1 cellular context compared by ENCODE assay signal in genomic region chr7:47734287-47734948, GRCh38.
TF ChIP-seq lines count a peak whose summit lies in the region.

No MANE protein-coding gene starts in this region.

TF ChIP-seq in IMR-90, 13 proteins besides CTCF, POLR2A, EP300 and RAD21 (continued from another document):
- TF ChIP-seq, protein P1, sequence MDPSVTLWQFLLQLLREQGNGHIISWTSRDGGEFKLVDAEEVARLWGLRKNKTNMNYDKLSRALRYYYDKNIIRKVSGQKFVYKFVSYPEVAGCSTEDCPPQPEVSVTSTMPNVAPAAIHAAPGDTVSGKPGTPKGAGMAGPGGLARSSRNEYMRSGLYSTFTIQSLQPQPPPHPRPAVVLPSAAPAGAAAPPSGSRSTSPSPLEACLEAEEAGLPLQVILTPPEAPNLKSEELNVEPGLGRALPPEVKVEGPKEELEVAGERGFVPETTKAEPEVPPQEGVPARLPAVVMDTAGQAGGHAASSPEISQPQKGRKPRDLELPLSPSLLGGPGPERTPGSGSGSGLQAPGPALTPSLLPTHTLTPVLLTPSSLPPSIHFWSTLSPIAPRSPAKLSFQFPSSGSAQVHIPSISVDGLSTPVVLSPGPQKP (IDR thresholded peaks at IDR 0.05; ENCODE audit: borderline replicate concordance, low read depth, low read length): no peak
- no peak for TF ChIP-seq MAZ (IDR thresholded peaks at IDR 0.05; ENCODE audit: borderline replicate concordance, low read depth, low read length)
- no peak for TF ChIP-seq RCOR1 (IDR thresholded peaks at IDR 0.05; ENCODE audit: insufficient replicate concordance, low read length)
- TF ChIP-seq MXI1 (IDR thresholded peaks at IDR 0.05; ENCODE audit: borderline replicate concordance, low read depth, low read length): no peak
- TF ChIP-seq FOS (IDR thresholded peaks at IDR 0.05; ENCODE audit: low read depth, low read length): no peak
- no peak for TF ChIP-seq BHLHE40 (IDR thresholded peaks at IDR 0.05; ENCODE audit: low read depth, low read length)
- no peak for TF ChIP-seq CHD1 (IDR thresholded peaks at IDR 0.05; ENCODE audit: low read depth, low read length)
- TF ChIP-seq, protein P2, sequence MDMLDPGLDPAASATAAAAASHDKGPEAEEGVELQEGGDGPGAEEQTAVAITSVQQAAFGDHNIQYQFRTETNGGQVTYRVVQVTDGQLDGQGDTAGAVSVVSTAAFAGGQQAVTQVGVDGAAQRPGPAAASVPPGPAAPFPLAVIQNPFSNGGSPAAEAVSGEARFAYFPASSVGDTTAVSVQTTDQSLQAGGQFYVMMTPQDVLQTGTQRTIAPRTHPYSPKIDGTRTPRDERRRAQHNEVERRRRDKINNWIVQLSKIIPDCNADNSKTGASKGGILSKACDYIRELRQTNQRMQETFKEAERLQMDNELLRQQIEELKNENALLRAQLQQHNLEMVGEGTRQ (IDR thresholded peaks at IDR 0.05; ENCODE audit: low read depth, low read length): no peak
- TF ChIP-seq NFE2L2 (IDR thresholded peaks at IDR 0.05; ENCODE audit: low read depth, low read length): no peak
- TF ChIP-seq SMC3 (IDR thresholded peaks at IDR 0.05; ENCODE audit: low read depth, low read length): no peak
